In the genomic region with DNA sequence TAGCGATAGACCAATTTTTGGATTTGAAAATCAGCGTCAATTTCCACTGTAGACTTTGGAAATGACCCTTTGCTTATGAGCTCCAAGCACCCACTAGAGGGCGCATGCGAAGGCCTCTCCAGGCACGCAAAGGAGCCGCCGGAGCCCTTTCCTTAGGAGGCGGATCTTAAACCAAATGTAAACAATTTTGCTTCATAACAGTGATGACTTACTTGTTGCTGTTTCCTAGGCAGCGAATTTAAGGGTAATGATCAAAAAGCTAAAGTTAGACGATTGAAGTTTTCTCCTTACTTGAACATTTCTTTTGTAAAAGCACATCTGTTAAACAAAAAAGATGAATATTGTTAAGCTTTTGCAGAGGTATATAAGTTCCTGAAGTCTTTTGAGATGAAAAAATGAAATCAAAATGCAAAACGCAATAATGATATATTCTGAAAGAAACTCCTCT, we compare ENCODE assay signal across 8 cellular contexts. TPM values are rescaled to one million over a fixed set of nuclear protein-coding genes. Genes with fewer than 3 reads are reported as not detected.
A peak's percentile ranks its signal among the peaks of the same experiment; 100 is the strongest.
DNase-seq lines count a peak whose midpoint lies in the region; ATAC-seq, FAIRE-seq and TF ChIP-seq lines count a peak whose summit lies in the region.

No MANE protein-coding gene starts in this region.

- WGBS in HepG2 (ENCODE audit: low lambda C conversion rate), result under 1% methylated on average over 11 of the region's 11 CpGs

- intact Hi-C loops in colonic mucosa (cut with DNase I), result loop anchor here (2.0 kb wide), 1 partner anchor 661 kb away; no protein-coding TSS in a partner anchor
- intact Hi-C loops in HepG2 (cut with micrococcal nuclease; ENCODE audit: unreplicated experiment), result loop anchor here (1.0 to 5.0 kb wide), 6 partner anchors 65 to 715 kb away; no protein-coding TSS in a partner anchor

- H3K9me3 ChIP-seq in colonic mucosa (no peaks in the 10 kb centered on the region), HepG2 (ENCODE audit: low read length) (no peaks in the 10 kb centered on the region)

- H4K20me1 ChIP-seq in HepG2 (ENCODE audit: insufficient read depth, low read length), result no peaks in the 10 kb centered on the region

- ATAC-seq in HepG2 (peak; percentile 85), GM18867 (IDR thresholded peaks at IDR 0.05; ENCODE audit: unreplicated experiment) (no peak)

- POLR2A ChIA-PET in HepG2 (lab: Yijun Ruan, JAX), result no interaction called here

- CTCF ChIA-PET in HepG2 (lab: Yijun Ruan, JAX; ENCODE audit: low intra/inter-chr PET ratio, low total read pairs), result interaction anchor here (0.7 to 2.9 kb wide), 6 partner anchors 65 to 714 kb away, joined by 3 to 18 read pairs (median 8); no protein-coding TSS in a partner anchor

- H3K4me3 ChIP-seq in colonic mucosa (no peak overlapping the region), HepG2 (replicated peaks in 1 of 3; ENCODE audit: insufficient read depth in 1 of 3, low read depth in 2 of 3, low read length in 3 of 3) (no peak overlapping the region)

- peak; percentile 64 for TF ChIP-seq RAD21 in HepG2 (CRISPR knock-in tag; IDR thresholded peaks at IDR 0.05)

- in situ Hi-C loops in HepG2 (cut with HindIII; ENCODE audit: extremely low pct_ligation_motif_present, low pct_unique_long_range_greater_than_20kb), result no loop called here

- H3K79me2 ChIP-seq in HepG2 (ENCODE audit: insufficient read depth, low read length), result no peaks in the 10 kb centered on the region

- H3K27ac ChIP-seq in colonic mucosa, result no peak overlapping the region
- H3K27ac ChIP-seq in HepG2 (ENCODE audit: extremely low read length, insufficient read depth, low read length), result no peak overlapping the region

- no peaks in the 10 kb centered on the region for H3K36me3 ChIP-seq in colonic mucosa
- no peaks in the 10 kb centered on the region for H3K36me3 ChIP-seq in HepG2 (replicated peaks in 1 of 2; ENCODE audit: control insufficient read depth in 1 of 2, insufficient read depth in 2 of 2, low read length in 2 of 2)

- no peak for TF ChIP-seq POLR2A in HepG2 (IDR thresholded peaks at IDR 0.05; ENCODE audit: insufficient read depth in 1 of 2, low read depth in 2 of 2, low read length in 2 of 2)

- FAIRE-seq in HepG2 (lab: Jason Lieb, UNC), result peak; percentile 94

- TF ChIP-seq EP300 in HepG2 (IDR thresholded peaks at IDR 0.05; ENCODE audit: low read depth in 2 of 2, low read length in 2 of 2) (no peak), HepG2 (CRISPR knock-in tag; IDR thresholded peaks at IDR 0.05; ENCODE audit: borderline replicate concordance) (no peak)

- no TSS peak for BruUV-seq in HepG2 (replicated peaks; lab: Mats Ljungman, UMichigan)

- no peaks in the 10 kb centered on the region for H3K4me1 ChIP-seq in colonic mucosa
- no peaks in the 10 kb centered on the region for H3K4me1 ChIP-seq in HepG2 (ENCODE audit: insufficient read depth, low read length)

- H3K27me3 ChIP-seq in colonic mucosa, result peaks cover 2% of the 10 kb centered on the region
- peaks cover 0 to 53% of the 10 kb centered on the region in 2 experiments; a peak in 4 of 5 replicates for H3K27me3 ChIP-seq in HepG2 (ENCODE audit: control insufficient read depth in 1 of 2, insufficient read depth in 2 of 2, low read length in 2 of 2)

- no peak overlapping the region for H3K4me2 ChIP-seq in HepG2 (ENCODE audit: low read depth, low read length)

- TF ChIP-seq CTCF in colonic mucosa (IDR thresholded peaks at IDR 0.05) (peak; percentile 90), HepG2 (CRISPR knock-in tag; IDR thresholded peaks at IDR 0.05) (peak; percentile 85)

- H3K9ac ChIP-seq in colonic mucosa (ENCODE audit: low read depth in 2 of 2, low read length in 2 of 2) (no peak overlapping the region), HepG2 (ENCODE audit: insufficient read depth, low read depth, low read length) (no peak overlapping the region)

- H2AFZ ChIP-seq in HepG2 (ENCODE audit: low read length), result no peak overlapping the region

- DNase-seq in Ammon's horn (ENCODE audit: low spot score), result peak; percentile 81
- DNase-seq in GOT3 (lab: John Stamatoyannopoulos, UW), result peak; percentile 18
- DNase-seq in NCI-H69 (lab: John Stamatoyannopoulos, UW), result peak; percentile 92
- peak; percentile 69 for DNase-seq in activated CD4-positive, alpha-beta T cell treated with anti-CD3 and anti-CD28 coated beads, Interleukin-2, amount 50 U/mL, for 1 hour
- DNase-seq in colonic mucosa, result peak; percentile 79
- peak; percentile 57 for DNase-seq in HepG2 (ENCODE audit: low spot score)
- peak; percentile 41 to 59 (median 43) for DNase-seq in stimulated activated CD4-positive, alpha-beta T cell treated with anti-CD3 and anti-CD28 coated beads, TNF-alpha, amount 100 ng/mL, for 1 hour (ENCODE audit: low read depth in 3 of 3, low spot score in 1 of 3)

TF ChIP-seq in HepG2, 621 proteins besides CTCF, POLR2A, EP300 and RAD21 (continues in another document):
- TF ChIP-seq, protein P1, sequence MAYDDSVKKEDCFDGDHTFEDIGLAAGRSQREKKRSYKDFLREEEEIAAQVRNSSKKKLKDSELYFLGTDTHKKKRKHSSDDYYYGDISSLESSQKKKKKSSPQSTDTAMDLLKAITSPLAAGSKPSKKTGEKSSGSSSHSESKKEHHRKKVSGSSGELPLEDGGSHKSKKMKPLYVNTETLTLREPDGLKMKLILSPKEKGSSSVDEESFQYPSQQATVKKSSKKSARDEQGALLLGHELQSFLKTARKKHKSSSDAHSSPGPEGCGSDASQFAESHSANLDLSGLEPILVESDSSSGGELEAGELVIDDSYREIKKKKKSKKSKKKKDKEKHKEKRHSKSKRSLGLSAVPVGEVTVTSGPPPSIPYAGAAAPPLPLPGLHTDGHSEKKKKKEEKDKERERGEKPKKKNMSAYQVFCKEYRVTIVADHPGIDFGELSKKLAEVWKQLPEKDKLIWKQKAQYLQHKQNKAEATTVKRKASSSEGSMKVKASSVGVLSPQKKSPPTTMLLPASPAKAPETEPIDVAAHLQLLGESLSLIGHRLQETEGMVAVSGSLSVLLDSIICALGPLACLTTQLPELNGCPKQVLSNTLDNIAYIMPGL (CRISPR knock-in tag; IDR thresholded peaks at IDR 0.05; ENCODE audit: borderline replicate concordance in 1 of 2, low read depth in 1 of 2), result 0 out of 4 replicates have a peak, but pooled peaks of 1 of the 2 experiments have one; percentile 34
- TF ChIP-seq, protein P2, sequence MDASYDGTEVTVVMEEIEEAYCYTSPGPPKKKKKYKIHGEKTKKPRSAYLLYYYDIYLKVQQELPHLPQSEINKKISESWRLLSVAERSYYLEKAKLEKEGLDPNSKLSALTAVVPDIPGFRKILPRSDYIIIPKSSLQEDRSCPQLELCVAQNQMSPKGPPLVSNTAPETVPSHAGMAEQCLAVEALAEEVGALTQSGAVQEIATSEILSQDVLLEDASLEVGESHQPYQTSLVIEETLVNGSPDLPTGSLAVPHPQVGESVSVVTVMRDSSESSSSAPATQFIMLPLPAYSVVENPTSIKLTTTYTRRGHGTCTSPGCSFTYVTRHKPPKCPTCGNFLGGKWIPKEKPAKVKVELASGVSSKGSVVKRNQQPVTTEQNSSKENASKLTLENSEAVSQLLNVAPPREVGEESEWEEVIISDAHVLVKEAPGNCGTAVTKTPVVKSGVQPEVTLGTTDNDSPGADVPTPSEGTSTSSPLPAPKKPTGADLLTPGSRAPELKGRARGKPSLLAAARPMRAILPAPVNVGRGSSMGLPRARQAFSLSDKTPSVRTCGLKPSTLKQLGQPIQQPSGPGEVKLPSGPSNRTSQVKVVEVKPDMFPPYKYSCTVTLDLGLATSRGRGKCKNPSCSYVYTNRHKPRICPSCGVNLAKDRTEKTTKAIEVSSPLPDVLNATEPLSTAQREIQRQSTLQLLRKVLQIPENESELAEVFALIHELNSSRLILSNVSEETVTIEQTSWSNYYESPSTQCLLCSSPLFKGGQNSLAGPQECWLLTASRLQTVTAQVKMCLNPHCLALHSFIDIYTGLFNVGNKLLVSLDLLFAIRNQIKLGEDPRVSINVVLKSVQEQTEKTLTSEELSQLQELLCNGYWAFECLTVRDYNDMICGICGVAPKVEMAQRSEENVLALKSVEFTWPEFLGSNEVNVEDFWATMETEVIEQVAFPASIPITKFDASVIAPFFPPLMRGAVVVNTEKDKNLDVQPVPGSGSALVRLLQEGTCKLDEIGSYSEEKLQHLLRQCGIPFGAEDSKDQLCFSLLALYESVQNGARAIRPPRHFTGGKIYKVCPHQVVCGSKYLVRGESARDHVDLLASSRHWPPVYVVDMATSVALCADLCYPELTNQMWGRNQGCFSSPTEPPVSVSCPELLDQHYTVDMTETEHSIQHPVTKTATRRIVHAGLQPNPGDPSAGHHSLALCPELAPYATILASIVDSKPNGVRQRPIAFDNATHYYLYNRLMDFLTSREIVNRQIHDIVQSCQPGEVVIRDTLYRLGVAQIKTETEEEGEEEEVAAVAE (CRISPR knock-in tag; IDR thresholded peaks at IDR 0.05; ENCODE audit: borderline replicate concordance), result 0 out of 2 replicates have a peak, but pooled peaks have one; percentile 28
- TF ChIP-seq MAFK (conservative IDR thresholded peaks at IDR 0.05 in 1 of 2, IDR thresholded peaks at IDR 0.05 in 1 of 2; ENCODE audit: low read length in 2 of 2) (no peak), SMC3 (IDR thresholded peaks at IDR 0.05; ENCODE audit: low read length) (peak; percentile 84), KDM2A (CRISPR knock-in tag; IDR thresholded peaks at IDR 0.05; ENCODE audit: borderline replicate concordance, low read depth) (peak; percentile 70; the same call in 1 of the 2 replicates)

RNA-seq across cellular contexts. Expression of a gene that starts 29.2 kb away (rescaled TPM):
- total RNA-seq in colonic mucosa, result 10 to 100 TPM; 18.3 to 19.6 TPM
- total RNA-seq in HepG2 (2016; rRNA removed; fragmentation: Illumina TruSeq; extraction: Trizol), result 22.9 and 36.6 TPM in 2 replicates
- 6.8 and 7.3 TPM in 2 replicates for total RNA-seq in HepG2 (2016; cell fraction: cytosol; rRNA removed; fragmentation: Illumina TruSeq; extraction: Trizol; ENCODE audit: low read depth)
- total RNA-seq in HepG2 (2016; cell fraction: insoluble cytoplasmic fraction; rRNA removed; fragmentation: Illumina TruSeq; extraction: Trizol), result 22.6 and 31.6 TPM in 2 replicates
- total RNA-seq in HepG2 (2016; cell fraction: membrane; rRNA removed; fragmentation: Illumina TruSeq; extraction: Trizol), result 7.4 and 8.0 TPM in 2 replicates
- 22.2 and 23.8 TPM in 2 replicates for total RNA-seq in HepG2 (2016; cell fraction: nucleus; rRNA removed; fragmentation: Illumina TruSeq; extraction: Trizol)
- 12.6 and 12.9 TPM in 2 replicates for polyA plus RNA-seq in HepG2 (2011; rRNA removed)
- 9.3 and 11.0 TPM in 2 replicates for polyA plus RNA-seq in HepG2 (2011; cell fraction: cytosol; rRNA removed)
- 14.9 and 16.2 TPM in 2 replicates for polyA plus RNA-seq in HepG2 (2011; cell fraction: nucleus; rRNA removed)
- 10.6 and 14.3 TPM in 2 replicates for polyA plus RNA-seq in HepG2 (2012)
- polyA plus RNA-seq in HepG2 (2016; cell fraction: cytosol; fragmentation: Illumina TruSeq; extraction: Trizol; ENCODE audit: low read depth), result 3.4 and 4.8 TPM in 2 replicates
- polyA plus RNA-seq in HepG2 (2016; cell fraction: insoluble cytoplasmic fraction; fragmentation: Illumina TruSeq; extraction: Trizol; ENCODE audit: low read depth), result 23.3 and 23.8 TPM in 2 replicates
- polyA plus RNA-seq in HepG2 (2016; cell fraction: membrane; fragmentation: Illumina TruSeq; extraction: Trizol; ENCODE audit: low read depth), result 3.8 and 4.6 TPM in 2 replicates
- polyA plus RNA-seq in HepG2 (2016; cell fraction: nucleus; fragmentation: Illumina TruSeq; extraction: Trizol; ENCODE audit: insufficient read depth, low read depth), result 17.0 and 17.2 TPM in 2 replicates
- polyA minus RNA-seq in HepG2 (2011; rRNA and poly(A)+ RNA removed; ENCODE audit: low replicate concordance), result 28.4 and 31.4 TPM in 2 replicates
- 19.6 and 19.7 TPM in 2 replicates for polyA minus RNA-seq in HepG2 (2011; cell fraction: cytosol; rRNA and poly(A)+ RNA removed)
- 41.3 and 44.3 TPM in 2 replicates for polyA minus RNA-seq in HepG2 (2011; cell fraction: nucleus; rRNA and poly(A)+ RNA removed)

Comparison
In these comparisons a context has a peak if more than half of its experiments do, and no peak if none do; other contexts are left out.
1. DNase-seq: peak in every context shown above with its lines; median percentile 92 in NCI-H69; 81 in Ammon's horn; 79 in colonic mucosa; 69 in activated CD4-positive, alpha-beta T cell treated with anti-CD3 and anti-CD28 coated beads, Interleukin-2, amount 50 U/mL, for 1 hour; 57 in HepG2; 43 in stimulated activated CD4-positive, alpha-beta T cell treated with anti-CD3 and anti-CD28 coated beads, TNF-alpha, amount 100 ng/mL, for 1 hour; 18 in GOT3.